In genomic region chr10:114938818-114939193, GRCh38 we compare ENCODE assay signal across 8 cellular contexts. TPM values are rescaled to one million over a fixed set of nuclear protein-coding genes. Genes with fewer than 3 reads are reported as not detected.
DNase-seq lines count a peak whose midpoint lies in the region; ATAC-seq, FAIRE-seq and TF ChIP-seq lines count a peak whose summit lies in the region.

No MANE protein-coding gene starts in this region.

- POLR2A ChIA-PET in A549 (lab: Yijun Ruan, JAX) = no interaction called here

- H3K4me3 ChIP-seq in A549 = peak overlapping the region; percentile 94
- peak overlapping the region; percentile 86 for H3K4me3 ChIP-seq in HUES6 (ENCODE audit: low read depth, low read length)
- H3K4me3 ChIP-seq in mammary epithelial cell (replicated peaks in 1 of 3; ENCODE audit: insufficient read depth in 1 of 3, low read depth in 2 of 3, low read length in 3 of 3) = peak overlapping the region; percentile 64 to 79 (median 75)
- peak overlapping the region; percentile 79 to 89 for H3K4me3 ChIP-seq in muscle layer of colon (ENCODE audit: low read depth in 1 of 2, low read length in 2 of 2)

- DNase-seq in A549 (ENCODE audit: low read depth in 1 of 2, low spot score in 1 of 2) = no peak
- no peak for DNase-seq in mammary epithelial cell
- no peak for DNase-seq in stimulated activated CD4-positive, alpha-beta T cell treated with anti-CD3 and anti-CD28 coated beads, Interleukin-12 subunit alpha, Interleukin-12 subunit beta, amount 100 ng/mL, for 4 hours
- no peak for DNase-seq in Ammon's horn (ENCODE audit: low spot score)
- no peak for DNase-seq in SK-N-DZ (ENCODE audit: low spot score)

- intact Hi-C loops in mammary epithelial cell (cut with micrococcal nuclease) = loop anchor here (1.0 kb wide), 1 partner anchor 62 kb away; no protein-coding TSS in a partner anchor

- H2AFZ ChIP-seq in mammary epithelial cell (ENCODE audit: low read depth, low read length) = peak overlapping the region; percentile 91

- dilution Hi-C loops in mammary epithelial cell (cut with HindIII; ENCODE audit: low sequenced_read_pairs) = no loop called here

- WGBS in A549 (ENCODE audit: missing lambda C conversion rate) = 1% methylated on average over 6 of the region's 6 CpGs
- WGBS in mammary epithelial cell (ENCODE audit: low coverage, missing lambda C conversion rate) = 12% methylated on average over 6 of the region's 6 CpGs

- H3K27me3 ChIP-seq in HUES6 (ENCODE audit: control insufficient read depth, insufficient read depth, low read length) = no peaks in the 10 kb centered on the region
- no peaks in the 10 kb centered on the region for H3K27me3 ChIP-seq in mammary epithelial cell (ENCODE audit: insufficient read depth, low read length)
- no peaks in the 10 kb centered on the region for H3K27me3 ChIP-seq in muscle layer of colon (ENCODE audit: control insufficient read depth in 1 of 2, insufficient read depth in 2 of 2, low read length in 2 of 2)

- no TSS peak for BruUV-seq in mammary epithelial cell (replicated peaks; lab: Mats Ljungman, UMichigan)

- peaks cover 9% of the 10 kb centered on the region; the same call in 1 of the 3 replicates for H3K4me1 ChIP-seq in A549
- H3K4me1 ChIP-seq in HUES6 (ENCODE audit: control insufficient read depth, insufficient read depth, low read length) = peaks cover 11% of the 10 kb centered on the region
- H3K4me1 ChIP-seq in mammary epithelial cell (ENCODE audit: insufficient read depth, low read length) = peaks cover 13% of the 10 kb centered on the region
- peaks cover 13% of the 10 kb centered on the region for H3K4me1 ChIP-seq in muscle layer of colon (ENCODE audit: insufficient read depth, low read length)

- TF ChIP-seq EP300 in A549 (IDR thresholded peaks at IDR 0.05) = no peak

- peaks cover 50% of the 10 kb centered on the region for H3K79me2 ChIP-seq in mammary epithelial cell (ENCODE audit: insufficient read depth, low read length)

- peak overlapping the region; percentile 91 for H3K4me2 ChIP-seq in A549
- peak overlapping the region; percentile 92 for H3K4me2 ChIP-seq in mammary epithelial cell (ENCODE audit: insufficient read depth, low read depth, low read length)

- ATAC-seq in A549 (no peak), GM19023 (IDR thresholded peaks at IDR 0.05; ENCODE audit: unreplicated experiment) (no peak)

- TF ChIP-seq CTCF in A549 (IDR thresholded peaks at IDR 0.05) (no peak), mammary epithelial cell (conservative IDR thresholded peaks at IDR 0.05 in 1 of 2, IDR thresholded peaks at IDR 0.05 in 1 of 2; ENCODE audit: extremely low read depth in 1 of 2, insufficient read depth in 1 of 2, low read depth in 1 of 2, low read length in 2 of 2) (no peak)

- H3K9me3 ChIP-seq in A549 (no peaks in the 10 kb centered on the region), HUES6 (ENCODE audit: control insufficient read depth, insufficient read depth, low read depth, low read length) (no peaks in the 10 kb centered on the region), mammary epithelial cell (replicated peaks; ENCODE audit: insufficient read depth, low read length) (no peaks in the 10 kb centered on the region), muscle layer of colon (ENCODE audit: low read length) (no peaks in the 10 kb centered on the region)

- H3K27ac ChIP-seq in A549 (peak overlapping the region; percentile 94), HUES6 (ENCODE audit: low read depth, low read length) (peak overlapping the region; percentile 91), mammary epithelial cell (ENCODE audit: insufficient read depth, low read depth, low read length) (peak overlapping the region; percentile 75), muscle layer of colon (ENCODE audit: low read depth, low read length) (peak overlapping the region; percentile 82)

- CTCF ChIA-PET in A549 (lab: Yijun Ruan, JAX) = interaction anchor here (1.1 kb wide), 1 partner anchor 9 kb away, joined by 5 read pairs; no protein-coding TSS in a partner anchor
- CTCF ChIA-PET in mammary epithelial cell (lab: Charles Lee; ENCODE audit: low non-redundant PET) = no interaction called here

- TF ChIP-seq POLR2A in A549 (IDR thresholded peaks at IDR 0.05; ENCODE audit: low read length) = no peak

- peak overlapping the region; percentile 99 for H3K9ac ChIP-seq in HUES6 (ENCODE audit: low read length)
- H3K9ac ChIP-seq in mammary epithelial cell (ENCODE audit: insufficient read depth, low read length) = peak overlapping the region; percentile 70
- H3K9ac ChIP-seq in muscle layer of colon (ENCODE audit: low read length) = peak overlapping the region; percentile 67

- H3K36me3 ChIP-seq in HUES6 (ENCODE audit: control insufficient read depth, insufficient read depth, low read length) (peaks cover 21% of the 10 kb centered on the region), mammary epithelial cell (ENCODE audit: insufficient read depth, low read length) (peaks cover 7% of the 10 kb centered on the region), muscle layer of colon (ENCODE audit: insufficient read depth, low read length) (peaks cover 18% of the 10 kb centered on the region)

- TF ChIP-seq RAD21 in A549 (conservative IDR thresholded peaks at IDR 0.05 in 1 of 2, IDR thresholded peaks at IDR 0.05 in 1 of 2) = no peak

- in situ Hi-C loops in mammary epithelial cell (cut with MboI; ENCODE audit: low sequenced_read_pairs in 2 of 2) = no loop called here

- H4K20me1 ChIP-seq in mammary epithelial cell (ENCODE audit: insufficient read depth, low read length) = no peaks in the 10 kb centered on the region

- no peak for FAIRE-seq in A549 (lab: Jason Lieb, UNC)

TF ChIP-seq in A549, 52 proteins besides CTCF, POLR2A, EP300 and RAD21:
- TF ChIP-seq BHLHE40 (IDR thresholded peaks at IDR 0.05; ENCODE audit: low read depth, low read length) (no peak), NFE2L2 (conservative IDR thresholded peaks at IDR 0.05; ENCODE audit: low read length) (no peak), POLR2AphosphoS2 (conservative IDR thresholded peaks at IDR 0.05; ENCODE audit: low read length) (no peak), RNF2 (IDR thresholded peaks at IDR 0.05; ENCODE audit: borderline replicate concordance, low read depth) (no peak), JUNB (IDR thresholded peaks at IDR 0.05) (no peak), BCL3 (IDR thresholded peaks at IDR 0.05) (no peak), CBX2 (IDR thresholded peaks at IDR 0.05; ENCODE audit: borderline replicate concordance, low read depth) (no peak), MAZ (IDR thresholded peaks at IDR 0.05; ENCODE audit: borderline replicate concordance, low read depth, low read length) (no peak)
TF ChIP-seq in A549: peak in this region for 0.

RNA-seq across cellular contexts. Expression of gene TRUB1, which starts 0.8 kb away (rescaled TPM):
- polyA plus RNA-seq in A549 (2011; rRNA removed) = 24.7 and 40.4 TPM in 2 replicates
- 7.9 and 8.2 TPM in 2 replicates for polyA plus RNA-seq in A549 (2012; cell fraction: cytosol; rRNA removed)
- polyA plus RNA-seq in A549 (2012; cell fraction: nucleus; rRNA removed) = 3.4 and 3.7 TPM in 2 replicates
- polyA plus RNA-seq in A549 (2017; fragmentation: RNase III; extraction: RNeasy Plus Mini Kit Qiagen cat#74134 plus additional on column Dnase treatment) = 19.5 to 19.9 TPM (median 19.6 TPM) in 3 replicates
- 14.2 and 14.5 TPM in 2 replicates for polyA minus RNA-seq in A549 (2011; rRNA and poly(A)+ RNA removed)
- 10 to 100 TPM; 33.7 to 35.0 TPM for total RNA-seq in mammary epithelial cell
- 11.4 TPM for polyA plus RNA-seq in mammary epithelial cell
- polyA minus RNA-seq in mammary epithelial cell = 8.8 TPM
- 37.1 and 37.6 TPM in 2 replicates for polyA plus RNA-seq in SK-N-DZ (2014; cell fraction: cytosol; rRNA removed)
- polyA plus RNA-seq in SK-N-DZ (2014; cell fraction: nucleus; rRNA removed) = 29.8 and 30.2 TPM in 2 replicates
